1 cellular context compared by ENCODE assay signal in genomic region chr9:128828267-128828666, GRCh38.
TF ChIP-seq lines count a peak whose summit lies in the region.

No MANE protein-coding gene starts in this region.

TF ChIP-seq in H1, 55 proteins besides CTCF, POLR2A, EP300 and RAD21:
- TF ChIP-seq POU5F1 (IDR thresholded peaks at IDR 0.05; ENCODE audit: low read depth, low read length) (no peak), RBBP5 (IDR thresholded peaks at IDR 0.05; ENCODE audit: borderline replicate concordance, low read depth, low read length) (no peak), TAF7 (optimal IDR thresholded peaks at IDR 0.05; ENCODE audit: borderline replicate concordance, low read depth, low read length) (no peak), BCL11A (IDR thresholded peaks at IDR 0.05; ENCODE audit: low read depth in 2 of 2, low read length in 2 of 2) (no peak), FOSL1 (IDR thresholded peaks at IDR 0.05; ENCODE audit: insufficient read depth, low read depth, low read length) (no peak), NANOG (IDR thresholded peaks at IDR 0.05; ENCODE audit: insufficient read depth, low read depth, low read length, poor library complexity, severe bottlenecking) (no peak), SAP30 (IDR thresholded peaks at IDR 0.05; ENCODE audit: insufficient read depth, insufficient replicate concordance, low read length) (no peak), GTF2F1 (IDR thresholded peaks at IDR 0.05; ENCODE audit: borderline replicate concordance, low read depth, low read length) (no peak), KDM5A (IDR thresholded peaks at IDR 0.05; ENCODE audit: low read length) (no peak), CHD2 (IDR thresholded peaks at IDR 0.05; ENCODE audit: low read length) (no peak), CHD7 (IDR thresholded peaks at IDR 0.05; ENCODE audit: insufficient replicate concordance, low read length) (no peak), SP2 (IDR thresholded peaks at IDR 0.05; ENCODE audit: low read length) (no peak)
